ENCODE assay signal across 18 cellular contexts in the genomic region with DNA sequence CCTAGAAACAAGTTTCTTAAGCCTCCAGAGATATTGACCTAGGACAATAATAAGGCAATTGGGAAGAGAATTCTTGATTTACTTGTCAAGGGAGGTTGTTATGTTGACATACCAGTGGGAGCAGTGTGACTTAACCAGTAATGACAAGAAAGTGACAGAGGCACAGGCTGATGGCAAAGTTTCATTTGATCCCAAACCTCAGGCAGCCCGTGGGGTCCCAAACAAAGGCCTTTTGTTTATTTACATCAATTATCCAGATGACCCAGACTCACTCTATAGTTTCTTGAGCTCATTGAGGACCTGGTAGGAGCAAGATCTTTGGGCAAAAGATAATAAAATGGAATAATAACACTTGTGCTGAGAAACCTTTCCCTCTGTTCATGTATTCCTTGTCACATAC.
"Had no signal": no experiment of that assay in that cellular context is flagged by ENCODE, and none has a peak within 500 bp of the region (broad histone marks: within the 10 kb centered on the region; RNA-seq: fewer than 3 reads in every experiment).

No MANE protein-coding gene starts in this region.

- H3K79me2 ChIP-seq: hepatocyte had no signal

- H3K9me3 ChIP-seq: esophagus muscularis mucosa, gastroesophageal sphincter, heart left ventricle, left lung, lower lobe of right lung had no signal

- H3K36me3 Mint-ChIP-seq: immature natural killer cell had no signal

- H3K27me3 ChIP-seq: dorsolateral prefrontal cortex, esophagus muscularis mucosa, foreskin keratinocyte, gastroesophageal sphincter, heart left ventricle, hepatocyte, left lung had no signal

- H3K27ac ChIP-seq: coronary artery, dorsolateral prefrontal cortex, esophagus muscularis mucosa, foreskin keratinocyte, gastroesophageal sphincter, heart left ventricle, hepatocyte, left lung, lower lobe of right lung had no signal

- H3K4me3 Mint-ChIP-seq: immature natural killer cell had no signal

- ATAC-seq: foreskin keratinocyte, gastroesophageal sphincter, heart left ventricle, left cardiac atrium, left lung, left ventricle myocardium superior, lower lobe of right lung had no signal

- H3K36me3 ChIP-seq: esophagus muscularis mucosa, gastroesophageal sphincter, heart left ventricle, left lung, lower lobe of right lung had no signal

- H3K27ac Mint-ChIP-seq: immature natural killer cell had no signal

- H3K4me1 Mint-ChIP-seq: immature natural killer cell had no signal

- H3K4me3 ChIP-seq: coronary artery, dorsolateral prefrontal cortex, esophagus muscularis mucosa, gastroesophageal sphincter, heart left ventricle, hepatocyte, left lung, lower lobe of right lung had no signal

- H3K4me1 ChIP-seq: gastroesophageal sphincter, heart left ventricle, left lung, lower lobe of right lung had no signal

- H2AFZ ChIP-seq: hepatocyte had no signal

- DNase-seq: dermis blood vessel endothelial cell; dorsolateral prefrontal cortex; effector CD4-positive, alpha-beta T cell; effector memory CD4-positive, alpha-beta T cell; foreskin keratinocyte; heart left ventricle; hypothalamus; immature natural killer cell; left cardiac atrium; left lung; left ventricle myocardium superior; lower lobe of right lung; mesenchymal stem cell; midbrain had no signal

- H3K4me2 ChIP-seq: hepatocyte had no signal
